ENCODE assay signal across 1 cellular context in the genomic region with DNA sequence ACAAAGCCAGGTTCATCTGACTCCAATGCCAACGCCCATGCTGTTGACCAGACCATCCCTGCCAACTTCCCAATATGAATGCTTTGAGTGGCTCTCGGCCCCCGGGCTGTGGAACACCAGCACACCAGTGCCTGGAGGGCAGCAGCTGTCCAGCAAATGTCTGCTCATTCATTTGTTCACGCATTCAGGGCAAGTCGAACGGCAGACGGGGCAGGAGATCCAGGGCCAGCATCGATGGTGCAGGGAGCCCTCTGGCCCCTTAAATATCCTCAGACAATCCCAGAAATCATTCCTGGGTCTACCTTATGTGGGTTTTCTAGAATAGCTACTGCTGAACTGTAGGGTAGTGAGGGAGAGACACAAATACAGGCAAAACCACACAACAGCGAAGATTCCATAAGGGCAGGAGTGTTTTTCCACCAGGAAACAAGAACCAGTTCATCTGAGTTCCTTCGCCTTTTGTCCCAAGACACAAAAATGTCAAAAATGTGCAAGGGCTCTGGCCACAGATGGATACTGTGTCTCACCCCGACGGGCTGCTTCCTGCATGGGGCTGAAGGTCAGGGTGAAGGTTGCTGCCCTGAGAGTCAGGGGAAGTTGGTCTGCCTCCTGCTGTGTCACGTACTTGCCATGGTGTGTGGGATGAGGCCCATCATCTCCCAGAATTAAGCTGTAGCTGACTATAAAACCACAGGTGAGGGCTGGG.
A peak's percentile ranks its signal among the peaks of the same experiment; 100 is the strongest.
TF ChIP-seq lines count a peak whose summit lies in the region.

No MANE protein-coding gene starts in this region.

TF ChIP-seq in HepG2, 621 proteins besides CTCF, POLR2A, EP300 and RAD21 (continued from another document and continues in another):
- TF ChIP-seq, protein P1, sequence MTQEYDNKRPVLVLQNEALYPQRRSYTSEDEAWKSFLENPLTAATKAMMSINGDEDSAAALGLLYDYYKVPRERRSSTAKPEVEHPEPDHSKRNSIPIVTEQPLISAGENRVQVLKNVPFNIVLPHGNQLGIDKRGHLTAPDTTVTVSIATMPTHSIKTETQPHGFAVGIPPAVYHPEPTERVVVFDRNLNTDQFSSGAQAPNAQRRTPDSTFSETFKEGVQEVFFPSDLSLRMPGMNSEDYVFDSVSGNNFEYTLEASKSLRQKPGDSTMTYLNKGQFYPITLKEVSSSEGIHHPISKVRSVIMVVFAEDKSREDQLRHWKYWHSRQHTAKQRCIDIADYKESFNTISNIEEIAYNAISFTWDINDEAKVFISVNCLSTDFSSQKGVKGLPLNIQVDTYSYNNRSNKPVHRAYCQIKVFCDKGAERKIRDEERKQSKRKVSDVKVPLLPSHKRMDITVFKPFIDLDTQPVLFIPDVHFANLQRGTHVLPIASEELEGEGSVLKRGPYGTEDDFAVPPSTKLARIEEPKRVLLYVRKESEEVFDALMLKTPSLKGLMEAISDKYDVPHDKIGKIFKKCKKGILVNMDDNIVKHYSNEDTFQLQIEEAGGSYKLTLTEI (CRISPR knock-in tag; conservative IDR thresholded peaks at IDR 0.05): no peak
- TF ChIP-seq ZNF274 (CRISPR knock-in tag; IDR thresholded peaks at IDR 0.05) (peak; percentile 93), GATA4 (IDR thresholded peaks at IDR 0.05; ENCODE audit: borderline replicate concordance, low read depth) (peak; percentile 58; the same call in 1 of the 2 replicates), KLF13 (CRISPR knock-in tag; IDR thresholded peaks at IDR 0.05) (no peak), RCOR2 (CRISPR knock-in tag; IDR thresholded peaks at IDR 0.05) (peak; percentile 92), SAP130 (CRISPR knock-in tag; IDR thresholded peaks at IDR 0.05; ENCODE audit: low read depth) (peak; percentile 86), NFIC (IDR thresholded peaks at IDR 0.05; ENCODE audit: low read length) (no peak), CENPX (CRISPR knock-in tag; IDR thresholded peaks at IDR 0.05) (no peak), ZEB1 (IDR thresholded peaks at IDR 0.05; ENCODE audit: insufficient replicate concordance, low read depth) (peak; percentile 23), ZFX (CRISPR knock-in tag; IDR thresholded peaks at IDR 0.05; ENCODE audit: low read depth) (peak; percentile 64; the same call in 1 of the 2 replicates), ATF7 (IDR thresholded peaks at IDR 0.05) (no peak), ATF7 (CRISPR knock-in tag; IDR thresholded peaks at IDR 0.05) (no peak; the same call in none of the 2 replicates), MIXL1 (CRISPR knock-in tag; IDR thresholded peaks at IDR 0.05) (peak; percentile 68; the same call in 1 of the 2 replicates), ZFYVE20 (CRISPR knock-in tag; IDR thresholded peaks at IDR 0.05; ENCODE audit: borderline replicate concordance, low read depth) (no peak), ZNF615 (CRISPR knock-in tag; IDR thresholded peaks at IDR 0.05; ENCODE audit: borderline replicate concordance) (no peak), ZKSCAN8 (CRISPR knock-in tag; IDR thresholded peaks at IDR 0.05; ENCODE audit: borderline replicate concordance) (0 out of 2 replicates have a peak, but pooled peaks have one; percentile 30), UBTF (CRISPR knock-in tag; IDR thresholded peaks at IDR 0.05) (no peak; the same call in 1 of the 2 replicates), ZNF546 (CRISPR knock-in tag; conservative IDR thresholded peaks at IDR 0.05) (no peak), TOE1 (CRISPR knock-in tag; IDR thresholded peaks at IDR 0.05) (no peak), ZNF674 (CRISPR knock-in tag; IDR thresholded peaks at IDR 0.05; ENCODE audit: low read depth) (no peak), TGIF2 (CRISPR knock-in tag; IDR thresholded peaks at IDR 0.05) (no peak), ZNF34 (CRISPR knock-in tag; IDR thresholded peaks at IDR 0.05; ENCODE audit: borderline replicate concordance) (no peak), SCMH1 (CRISPR knock-in tag; IDR thresholded peaks at IDR 0.05; ENCODE audit: borderline replicate concordance) (no peak), DMAP1 (CRISPR knock-in tag; IDR thresholded peaks at IDR 0.05) (peak; percentile 53; the same call in 1 of the 2 replicates), RARA (CRISPR knock-in tag; IDR thresholded peaks at IDR 0.05) (peak; percentile 99), NR2F1 (CRISPR knock-in tag; IDR thresholded peaks at IDR 0.05) (peak; percentile 79 to 85; a peak in 3 of 4 replicates), ZNF292 (CRISPR knock-in tag; IDR thresholded peaks at IDR 0.05; ENCODE audit: borderline replicate concordance, low read depth) (peak; percentile 96), CENPBD1 (CRISPR knock-in tag; IDR thresholded peaks at IDR 0.05; ENCODE audit: borderline replicate concordance, low read depth) (no peak), FOXO1 (CRISPR knock-in tag; IDR thresholded peaks at IDR 0.05) (peak; percentile 70), ZBTB43 (CRISPR knock-in tag; conservative IDR thresholded peaks at IDR 0.05) (peak; percentile 54), STAG1 (CRISPR knock-in tag; IDR thresholded peaks at IDR 0.05) (peak; percentile 18; the same call in 1 of the 2 replicates), SP1 (IDR thresholded peaks at IDR 0.05) (no peak), SP1 (CRISPR knock-in tag; IDR thresholded peaks at IDR 0.05) (no peak)
- TF ChIP-seq, protein P2, sequence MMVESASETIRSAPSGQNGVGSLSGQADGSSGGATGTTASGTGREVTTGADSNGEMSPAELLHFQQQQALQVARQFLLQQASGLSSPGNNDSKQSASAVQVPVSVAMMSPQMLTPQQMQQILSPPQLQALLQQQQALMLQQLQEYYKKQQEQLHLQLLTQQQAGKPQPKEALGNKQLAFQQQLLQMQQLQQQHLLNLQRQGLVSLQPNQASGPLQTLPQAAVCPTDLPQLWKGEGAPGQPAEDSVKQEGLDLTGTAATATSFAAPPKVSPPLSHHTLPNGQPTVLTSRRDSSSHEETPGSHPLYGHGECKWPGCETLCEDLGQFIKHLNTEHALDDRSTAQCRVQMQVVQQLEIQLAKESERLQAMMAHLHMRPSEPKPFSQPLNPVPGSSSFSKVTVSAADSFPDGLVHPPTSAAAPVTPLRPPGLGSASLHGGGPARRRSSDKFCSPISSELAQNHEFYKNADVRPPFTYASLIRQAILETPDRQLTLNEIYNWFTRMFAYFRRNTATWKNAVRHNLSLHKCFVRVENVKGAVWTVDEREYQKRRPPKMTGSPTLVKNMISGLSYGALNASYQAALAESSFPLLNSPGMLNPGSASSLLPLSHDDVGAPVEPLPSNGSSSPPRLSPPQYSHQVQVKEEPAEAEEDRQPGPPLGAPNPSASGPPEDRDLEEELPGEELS (CRISPR knock-in tag; IDR thresholded peaks at IDR 0.05): peak; percentile 93
- TF ChIP-seq, protein P3, sequence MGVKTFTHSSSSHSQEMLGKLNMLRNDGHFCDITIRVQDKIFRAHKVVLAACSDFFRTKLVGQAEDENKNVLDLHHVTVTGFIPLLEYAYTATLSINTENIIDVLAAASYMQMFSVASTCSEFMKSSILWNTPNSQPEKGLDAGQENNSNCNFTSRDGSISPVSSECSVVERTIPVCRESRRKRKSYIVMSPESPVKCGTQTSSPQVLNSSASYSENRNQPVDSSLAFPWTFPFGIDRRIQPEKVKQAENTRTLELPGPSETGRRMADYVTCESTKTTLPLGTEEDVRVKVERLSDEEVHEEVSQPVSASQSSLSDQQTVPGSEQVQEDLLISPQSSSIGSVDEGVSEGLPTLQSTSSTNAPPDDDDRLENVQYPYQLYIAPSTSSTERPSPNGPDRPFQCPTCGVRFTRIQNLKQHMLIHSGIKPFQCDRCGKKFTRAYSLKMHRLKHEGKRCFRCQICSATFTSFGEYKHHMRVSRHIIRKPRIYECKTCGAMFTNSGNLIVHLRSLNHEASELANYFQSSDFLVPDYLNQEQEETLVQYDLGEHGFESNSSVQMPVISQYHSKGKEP (CRISPR knock-in tag; IDR thresholded peaks at IDR 0.05): no peak
- TF ChIP-seq, protein P4, sequence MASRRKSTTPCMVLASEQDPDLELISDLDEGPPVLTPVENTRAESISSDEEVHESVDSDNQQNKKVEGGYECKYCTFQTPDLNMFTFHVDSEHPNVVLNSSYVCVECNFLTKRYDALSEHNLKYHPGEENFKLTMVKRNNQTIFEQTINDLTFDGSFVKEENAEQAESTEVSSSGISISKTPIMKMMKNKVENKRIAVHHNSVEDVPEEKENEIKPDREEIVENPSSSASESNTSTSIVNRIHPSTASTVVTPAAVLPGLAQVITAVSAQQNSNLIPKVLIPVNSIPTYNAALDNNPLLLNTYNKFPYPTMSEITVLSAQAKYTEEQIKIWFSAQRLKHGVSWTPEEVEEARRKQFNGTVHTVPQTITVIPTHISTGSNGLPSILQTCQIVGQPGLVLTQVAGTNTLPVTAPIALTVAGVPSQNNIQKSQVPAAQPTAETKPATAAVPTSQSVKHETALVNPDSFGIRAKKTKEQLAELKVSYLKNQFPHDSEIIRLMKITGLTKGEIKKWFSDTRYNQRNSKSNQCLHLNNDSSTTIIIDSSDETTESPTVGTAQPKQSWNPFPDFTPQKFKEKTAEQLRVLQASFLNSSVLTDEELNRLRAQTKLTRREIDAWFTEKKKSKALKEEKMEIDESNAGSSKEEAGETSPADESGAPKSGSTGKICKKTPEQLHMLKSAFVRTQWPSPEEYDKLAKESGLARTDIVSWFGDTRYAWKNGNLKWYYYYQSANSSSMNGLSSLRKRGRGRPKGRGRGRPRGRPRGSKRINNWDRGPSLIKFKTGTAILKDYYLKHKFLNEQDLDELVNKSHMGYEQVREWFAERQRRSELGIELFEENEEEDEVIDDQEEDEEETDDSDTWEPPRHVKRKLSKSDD (CRISPR knock-in tag; IDR thresholded peaks at IDR 0.05; ENCODE audit: low read depth): no peak
- TF ChIP-seq, protein P5, sequence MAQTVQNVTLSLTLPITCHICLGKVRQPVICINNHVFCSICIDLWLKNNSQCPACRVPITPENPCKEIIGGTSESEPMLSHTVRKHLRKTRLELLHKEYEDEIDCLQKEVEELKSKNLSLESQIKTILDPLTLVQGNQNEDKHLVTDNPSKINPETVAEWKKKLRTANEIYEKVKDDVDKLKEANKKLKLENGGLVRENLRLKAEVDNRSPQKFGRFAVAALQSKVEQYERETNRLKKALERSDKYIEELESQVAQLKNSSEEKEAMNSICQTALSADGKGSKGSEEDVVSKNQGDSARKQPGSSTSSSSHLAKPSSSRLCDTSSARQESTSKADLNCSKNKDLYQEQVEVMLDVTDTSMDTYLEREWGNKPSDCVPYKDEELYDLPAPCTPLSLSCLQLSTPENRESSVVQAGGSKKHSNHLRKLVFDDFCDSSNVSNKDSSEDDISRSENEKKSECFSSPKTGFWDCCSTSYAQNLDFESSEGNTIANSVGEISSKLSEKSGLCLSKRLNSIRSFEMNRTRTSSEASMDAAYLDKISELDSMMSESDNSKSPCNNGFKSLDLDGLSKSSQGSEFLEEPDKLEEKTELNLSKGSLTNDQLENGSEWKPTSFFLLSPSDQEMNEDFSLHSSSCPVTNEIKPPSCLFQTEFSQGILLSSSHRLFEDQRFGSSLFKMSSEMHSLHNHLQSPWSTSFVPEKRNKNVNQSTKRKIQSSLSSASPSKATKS (CRISPR knock-in tag; IDR thresholded peaks at IDR 0.05): no peak
- TF ChIP-seq, protein P6, sequence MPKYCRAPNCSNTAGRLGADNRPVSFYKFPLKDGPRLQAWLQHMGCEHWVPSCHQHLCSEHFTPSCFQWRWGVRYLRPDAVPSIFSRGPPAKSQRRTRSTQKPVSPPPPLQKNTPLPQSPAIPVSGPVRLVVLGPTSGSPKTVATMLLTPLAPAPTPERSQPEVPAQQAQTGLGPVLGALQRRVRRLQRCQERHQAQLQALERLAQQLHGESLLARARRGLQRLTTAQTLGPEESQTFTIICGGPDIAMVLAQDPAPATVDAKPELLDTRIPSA (CRISPR knock-in tag; IDR thresholded peaks at IDR 0.05; ENCODE audit: borderline replicate concordance): 0 out of 2 replicates have a peak, but pooled peaks have one; percentile 4
- TF ChIP-seq, protein P7, sequence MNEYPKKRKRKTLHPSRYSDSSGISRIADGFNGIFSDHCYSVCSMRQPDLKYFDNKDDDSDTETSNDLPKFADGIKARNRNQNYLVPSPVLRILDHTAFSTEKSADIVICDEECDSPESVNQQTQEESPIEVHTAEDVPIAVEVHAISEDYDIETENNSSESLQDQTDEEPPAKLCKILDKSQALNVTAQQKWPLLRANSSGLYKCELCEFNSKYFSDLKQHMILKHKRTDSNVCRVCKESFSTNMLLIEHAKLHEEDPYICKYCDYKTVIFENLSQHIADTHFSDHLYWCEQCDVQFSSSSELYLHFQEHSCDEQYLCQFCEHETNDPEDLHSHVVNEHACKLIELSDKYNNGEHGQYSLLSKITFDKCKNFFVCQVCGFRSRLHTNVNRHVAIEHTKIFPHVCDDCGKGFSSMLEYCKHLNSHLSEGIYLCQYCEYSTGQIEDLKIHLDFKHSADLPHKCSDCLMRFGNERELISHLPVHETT (CRISPR knock-in tag; conservative IDR thresholded peaks at IDR 0.05): 0 out of 2 replicates have a peak, but pooled peaks have one; percentile 60
